ENCODE assay signal across 1 cellular context in the genomic region with DNA sequence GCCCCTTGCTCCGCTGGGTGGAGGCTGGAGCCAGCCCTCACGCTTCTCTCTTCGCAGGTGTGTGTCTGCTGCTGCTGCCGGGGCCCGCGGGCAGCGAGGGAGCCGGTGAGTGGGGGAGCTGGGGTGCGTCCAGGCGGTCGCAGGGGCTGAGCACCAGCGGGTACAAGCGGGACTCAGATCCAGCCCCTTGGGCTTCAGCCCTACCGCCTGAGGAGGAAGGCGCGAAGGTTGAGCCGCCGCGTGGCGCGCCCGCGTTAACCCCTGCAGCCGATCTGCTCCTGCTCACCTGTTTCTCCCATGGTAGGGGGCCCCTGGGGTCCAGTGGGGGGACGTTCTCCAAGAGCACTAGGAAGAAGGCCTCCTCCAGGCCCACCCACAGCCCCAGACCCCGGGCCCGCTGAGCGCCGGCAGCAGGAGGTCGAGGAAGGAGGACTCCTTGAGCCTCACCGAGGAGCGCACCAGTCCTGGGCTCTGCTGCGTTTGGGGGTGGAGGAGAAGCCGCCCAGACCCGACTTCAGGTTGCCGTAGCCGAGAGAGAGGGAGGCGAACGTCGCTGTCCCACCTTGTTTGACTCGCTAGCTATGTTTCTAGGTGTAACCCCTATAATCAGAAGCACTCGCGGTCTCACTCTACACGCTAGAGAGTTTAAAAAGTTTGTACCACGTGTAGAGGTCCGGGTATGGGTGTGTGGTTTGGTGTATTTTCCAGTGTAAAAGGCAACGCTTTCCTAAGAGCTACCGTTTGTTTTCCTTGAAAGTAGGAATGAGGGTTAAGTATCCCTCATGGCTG.
A peak's percentile ranks its signal among the peaks of the same experiment; 100 is the strongest.
TF ChIP-seq lines count a peak whose summit lies in the region.

No MANE protein-coding gene starts in this region.

TF ChIP-seq in K562, 482 proteins besides CTCF, POLR2A, EP300 and RAD21 (continued from another document and continues in another):
- TF ChIP-seq, protein P1, sequence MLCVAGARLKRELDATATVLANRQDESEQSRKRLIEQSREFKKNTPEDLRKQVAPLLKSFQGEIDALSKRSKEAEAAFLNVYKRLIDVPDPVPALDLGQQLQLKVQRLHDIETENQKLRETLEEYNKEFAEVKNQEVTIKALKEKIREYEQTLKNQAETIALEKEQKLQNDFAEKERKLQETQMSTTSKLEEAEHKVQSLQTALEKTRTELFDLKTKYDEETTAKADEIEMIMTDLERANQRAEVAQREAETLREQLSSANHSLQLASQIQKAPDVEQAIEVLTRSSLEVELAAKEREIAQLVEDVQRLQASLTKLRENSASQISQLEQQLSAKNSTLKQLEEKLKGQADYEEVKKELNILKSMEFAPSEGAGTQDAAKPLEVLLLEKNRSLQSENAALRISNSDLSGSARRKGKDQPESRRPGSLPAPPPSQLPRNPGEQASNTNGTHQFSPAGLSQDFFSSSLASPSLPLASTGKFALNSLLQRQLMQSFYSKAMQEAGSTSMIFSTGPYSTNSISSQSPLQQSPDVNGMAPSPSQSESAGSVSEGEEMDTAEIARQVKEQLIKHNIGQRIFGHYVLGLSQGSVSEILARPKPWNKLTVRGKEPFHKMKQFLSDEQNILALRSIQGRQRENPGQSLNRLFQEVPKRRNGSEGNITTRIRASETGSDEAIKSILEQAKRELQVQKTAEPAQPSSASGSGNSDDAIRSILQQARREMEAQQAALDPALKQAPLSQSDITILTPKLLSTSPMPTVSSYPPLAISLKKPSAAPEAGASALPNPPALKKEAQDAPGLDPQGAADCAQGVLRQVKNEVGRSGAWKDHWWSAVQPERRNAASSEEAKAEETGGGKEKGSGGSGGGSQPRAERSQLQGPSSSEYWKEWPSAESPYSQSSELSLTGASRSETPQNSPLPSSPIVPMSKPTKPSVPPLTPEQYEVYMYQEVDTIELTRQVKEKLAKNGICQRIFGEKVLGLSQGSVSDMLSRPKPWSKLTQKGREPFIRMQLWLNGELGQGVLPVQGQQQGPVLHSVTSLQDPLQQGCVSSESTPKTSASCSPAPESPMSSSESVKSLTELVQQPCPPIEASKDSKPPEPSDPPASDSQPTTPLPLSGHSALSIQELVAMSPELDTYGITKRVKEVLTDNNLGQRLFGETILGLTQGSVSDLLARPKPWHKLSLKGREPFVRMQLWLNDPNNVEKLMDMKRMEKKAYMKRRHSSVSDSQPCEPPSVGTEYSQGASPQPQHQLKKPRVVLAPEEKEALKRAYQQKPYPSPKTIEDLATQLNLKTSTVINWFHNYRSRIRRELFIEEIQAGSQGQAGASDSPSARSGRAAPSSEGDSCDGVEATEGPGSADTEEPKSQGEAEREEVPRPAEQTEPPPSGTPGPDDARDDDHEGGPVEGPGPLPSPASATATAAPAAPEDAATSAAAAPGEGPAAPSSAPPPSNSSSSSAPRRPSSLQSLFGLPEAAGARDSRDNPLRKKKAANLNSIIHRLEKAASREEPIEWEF (CRISPR knock-in tag; IDR thresholded peaks at IDR 0.05), result no peak
- TF ChIP-seq RFX1 (IDR thresholded peaks at IDR 0.05) (no peak), EP400 (IDR thresholded peaks at IDR 0.05) (peak; percentile 38; the same call in 1 of the 2 replicates), TRIM24 (IDR thresholded peaks at IDR 0.05) (no peak), JUN (IDR thresholded peaks at IDR 0.05; ENCODE audit: borderline replicate concordance, low read depth, low read length) (no peak), JUN (CRISPR knock-in tag; IDR thresholded peaks at IDR 0.05; ENCODE audit: borderline replicate concordance) (0 out of 2 replicates have a peak, but pooled peaks have one; percentile 47), IRF2 (CRISPR knock-in tag; IDR thresholded peaks at IDR 0.05) (no peak), THRAP3 (IDR thresholded peaks at IDR 0.05; ENCODE audit: borderline replicate concordance) (no peak), TFE3 (CRISPR knock-in tag; IDR thresholded peaks at IDR 0.05) (no peak), TARDBP (IDR thresholded peaks at IDR 0.05) (no peak), WHSC1 (IDR thresholded peaks at IDR 0.05; ENCODE audit: low read length) (no peak), RAD51 (IDR thresholded peaks at IDR 0.05; ENCODE audit: borderline replicate concordance, low read depth) (no peak), TAF7 (tag; IDR thresholded peaks at IDR 0.05) (no peak), LEF1 (IDR thresholded peaks at IDR 0.05) (no peak), HMG20A (CRISPR knock-in tag; conservative IDR thresholded peaks at IDR 0.05) (no peak), ZNF584 (CRISPR knock-in tag; IDR thresholded peaks at IDR 0.05; ENCODE audit: low read depth) (no peak), PML (IDR thresholded peaks at IDR 0.05; ENCODE audit: low read length) (no peak), ZNF717 (CRISPR knock-in tag; IDR thresholded peaks at IDR 0.05) (no peak), UBTF (IDR thresholded peaks at IDR 0.05; ENCODE audit: borderline replicate concordance in 1 of 2, low read depth in 2 of 2, low read length in 2 of 2) (0 out of 4 replicates have a peak, but pooled peaks of 1 of the 2 experiments have one; percentile 47), ATF1 (CRISPR knock-in tag; IDR thresholded peaks at IDR 0.05) (no peak), ATF1 (tag; IDR thresholded peaks at IDR 0.05) (no peak), SIN3B (IDR thresholded peaks at IDR 0.05; ENCODE audit: low read depth) (no peak), TBP (optimal IDR thresholded peaks at IDR 0.05; ENCODE audit: low read depth, low read length) (no peak), ZNF79 (CRISPR knock-in tag; IDR thresholded peaks at IDR 0.05; ENCODE audit: low read depth) (no peak), SRSF3 (IDR thresholded peaks at IDR 0.05; ENCODE audit: insufficient read depth, low read length) (no peak), SAP30 (IDR thresholded peaks at IDR 0.05; ENCODE audit: borderline replicate concordance, insufficient read depth, low read depth, low read length, poor library complexity, severe bottlenecking) (no peak), SMARCC2 (IDR thresholded peaks at IDR 0.05; ENCODE audit: low read depth) (no peak), NFE2 (IDR thresholded peaks at IDR 0.05; ENCODE audit: low read depth) (no peak), ZNF316 (IDR thresholded peaks at IDR 0.05) (no peak), NFYB (IDR thresholded peaks at IDR 0.05; ENCODE audit: extremely low read depth, insufficient read length) (no peak), ARID3B (CRISPR knock-in tag; IDR thresholded peaks at IDR 0.05; ENCODE audit: borderline replicate concordance) (no peak), CBFA2T3 (IDR thresholded peaks at IDR 0.05) (no peak)
- TF ChIP-seq, protein P2, sequence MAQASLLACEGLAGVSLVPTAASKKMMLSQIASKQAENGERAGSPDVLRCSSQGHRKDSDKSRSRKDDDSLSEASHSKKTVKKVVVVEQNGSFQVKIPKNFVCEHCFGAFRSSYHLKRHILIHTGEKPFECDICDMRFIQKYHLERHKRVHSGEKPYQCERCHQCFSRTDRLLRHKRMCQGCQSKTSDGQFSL (CRISPR knock-in tag; IDR thresholded peaks at IDR 0.05), result peak; percentile 44; the same call in 1 of the 2 replicates
- TF ChIP-seq, protein P2 (tag; IDR thresholded peaks at IDR 0.05), result no peak
- TF ChIP-seq, protein P3, sequence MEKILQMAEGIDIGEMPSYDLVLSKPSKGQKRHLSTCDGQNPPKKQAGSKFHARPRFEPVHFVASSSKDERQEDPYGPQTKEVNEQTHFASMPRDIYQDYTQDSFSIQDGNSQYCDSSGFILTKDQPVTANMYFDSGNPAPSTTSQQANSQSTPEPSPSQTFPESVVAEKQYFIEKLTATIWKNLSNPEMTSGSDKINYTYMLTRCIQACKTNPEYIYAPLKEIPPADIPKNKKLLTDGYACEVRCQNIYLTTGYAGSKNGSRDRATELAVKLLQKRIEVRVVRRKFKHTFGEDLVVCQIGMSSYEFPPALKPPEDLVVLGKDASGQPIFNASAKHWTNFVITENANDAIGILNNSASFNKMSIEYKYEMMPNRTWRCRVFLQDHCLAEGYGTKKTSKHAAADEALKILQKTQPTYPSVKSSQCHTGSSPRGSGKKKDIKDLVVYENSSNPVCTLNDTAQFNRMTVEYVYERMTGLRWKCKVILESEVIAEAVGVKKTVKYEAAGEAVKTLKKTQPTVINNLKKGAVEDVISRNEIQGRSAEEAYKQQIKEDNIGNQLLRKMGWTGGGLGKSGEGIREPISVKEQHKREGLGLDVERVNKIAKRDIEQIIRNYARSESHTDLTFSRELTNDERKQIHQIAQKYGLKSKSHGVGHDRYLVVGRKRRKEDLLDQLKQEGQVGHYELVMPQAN (IDR thresholded peaks at IDR 0.05; ENCODE audit: borderline replicate concordance), result no peak
- TF ChIP-seq, protein P4, sequence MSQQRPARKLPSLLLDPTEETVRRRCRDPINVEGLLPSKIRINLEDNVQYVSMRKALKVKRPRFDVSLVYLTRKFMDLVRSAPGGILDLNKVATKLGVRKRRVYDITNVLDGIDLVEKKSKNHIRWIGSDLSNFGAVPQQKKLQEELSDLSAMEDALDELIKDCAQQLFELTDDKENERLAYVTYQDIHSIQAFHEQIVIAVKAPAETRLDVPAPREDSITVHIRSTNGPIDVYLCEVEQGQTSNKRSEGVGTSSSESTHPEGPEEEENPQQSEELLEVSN (IDR thresholded peaks at IDR 0.05; ENCODE audit: borderline replicate concordance in 1 of 2, extremely low read depth in 1 of 2, insufficient read depth in 1 of 2, insufficient read length in 1 of 2, low read depth in 1 of 2, low read length in 1 of 2, poor library complexity in 1 of 2, severe bottlenecking in 1 of 2), result peak; percentile 82 to 91
- TF ChIP-seq, protein P5, sequence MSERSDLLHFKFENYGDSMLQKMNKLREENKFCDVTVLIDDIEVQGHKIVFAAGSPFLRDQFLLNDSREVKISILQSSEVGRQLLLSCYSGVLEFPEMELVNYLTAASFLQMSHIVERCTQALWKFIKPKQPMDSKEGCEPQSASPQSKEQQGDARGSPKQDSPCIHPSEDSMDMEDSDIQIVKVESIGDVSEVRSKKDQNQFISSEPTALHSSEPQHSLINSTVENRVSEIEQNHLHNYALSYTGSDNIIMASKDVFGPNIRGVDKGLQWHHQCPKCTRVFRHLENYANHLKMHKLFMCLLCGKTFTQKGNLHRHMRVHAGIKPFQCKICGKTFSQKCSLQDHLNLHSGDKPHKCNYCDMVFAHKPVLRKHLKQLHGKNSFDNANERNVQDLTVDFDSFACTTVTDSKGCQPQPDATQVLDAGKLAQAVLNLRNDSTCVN (CRISPR knock-in tag; IDR thresholded peaks at IDR 0.05), result no peak
- TF ChIP-seq, protein P6, sequence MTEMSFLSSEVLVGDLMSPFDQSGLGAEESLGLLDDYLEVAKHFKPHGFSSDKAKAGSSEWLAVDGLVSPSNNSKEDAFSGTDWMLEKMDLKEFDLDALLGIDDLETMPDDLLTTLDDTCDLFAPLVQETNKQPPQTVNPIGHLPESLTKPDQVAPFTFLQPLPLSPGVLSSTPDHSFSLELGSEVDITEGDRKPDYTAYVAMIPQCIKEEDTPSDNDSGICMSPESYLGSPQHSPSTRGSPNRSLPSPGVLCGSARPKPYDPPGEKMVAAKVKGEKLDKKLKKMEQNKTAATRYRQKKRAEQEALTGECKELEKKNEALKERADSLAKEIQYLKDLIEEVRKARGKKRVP (CRISPR knock-in tag; IDR thresholded peaks at IDR 0.05), result no peak
- TF ChIP-seq, protein P7, sequence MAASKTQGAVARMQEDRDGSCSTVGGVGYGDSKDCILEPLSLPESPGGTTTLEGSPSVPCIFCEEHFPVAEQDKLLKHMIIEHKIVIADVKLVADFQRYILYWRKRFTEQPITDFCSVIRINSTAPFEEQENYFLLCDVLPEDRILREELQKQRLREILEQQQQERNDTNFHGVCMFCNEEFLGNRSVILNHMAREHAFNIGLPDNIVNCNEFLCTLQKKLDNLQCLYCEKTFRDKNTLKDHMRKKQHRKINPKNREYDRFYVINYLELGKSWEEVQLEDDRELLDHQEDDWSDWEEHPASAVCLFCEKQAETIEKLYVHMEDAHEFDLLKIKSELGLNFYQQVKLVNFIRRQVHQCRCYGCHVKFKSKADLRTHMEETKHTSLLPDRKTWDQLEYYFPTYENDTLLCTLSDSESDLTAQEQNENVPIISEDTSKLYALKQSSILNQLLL (CRISPR knock-in tag; IDR thresholded peaks at IDR 0.05; ENCODE audit: borderline replicate concordance), result no peak
